Comparison of ENCODE assay signal across 1 cellular context in the genomic region with DNA sequence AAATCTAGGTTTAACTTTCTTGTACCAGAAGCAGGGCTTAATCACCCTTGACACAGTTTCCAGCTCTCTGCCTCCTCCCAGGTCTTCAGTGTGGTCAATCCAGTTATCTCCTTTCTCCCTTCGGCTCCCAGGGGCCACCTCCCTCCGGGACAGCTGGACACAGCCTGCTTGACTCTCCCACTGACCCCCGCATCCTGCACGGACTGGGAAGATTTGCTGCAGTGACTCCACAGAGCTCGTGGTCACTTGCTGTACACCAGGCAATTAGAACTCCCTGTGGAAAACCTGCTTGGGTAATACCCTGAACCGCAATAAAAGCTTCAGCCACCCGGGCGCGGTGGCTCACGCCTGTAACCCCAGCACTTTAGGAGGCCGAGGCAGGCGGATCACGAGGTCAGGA.
TF ChIP-seq lines count a peak whose summit lies in the region.

No MANE protein-coding gene starts in this region.

TF ChIP-seq in K562, 482 proteins besides CTCF, POLR2A, EP300 and RAD21:
- no peak for TF ChIP-seq ZNF133 (CRISPR knock-in tag; IDR thresholded peaks at IDR 0.05)
- no peak for TF ChIP-seq SRSF1 (IDR thresholded peaks at IDR 0.05; ENCODE audit: low read depth, low read length)
- TF ChIP-seq MIER1 (IDR thresholded peaks at IDR 0.05; ENCODE audit: low read depth), result no peak
- no peak for TF ChIP-seq ZNF77 (CRISPR knock-in tag; IDR thresholded peaks at IDR 0.05)
- no peak for TF ChIP-seq BMI1 (IDR thresholded peaks at IDR 0.05; ENCODE audit: low read length)
- TF ChIP-seq, protein P1, sequence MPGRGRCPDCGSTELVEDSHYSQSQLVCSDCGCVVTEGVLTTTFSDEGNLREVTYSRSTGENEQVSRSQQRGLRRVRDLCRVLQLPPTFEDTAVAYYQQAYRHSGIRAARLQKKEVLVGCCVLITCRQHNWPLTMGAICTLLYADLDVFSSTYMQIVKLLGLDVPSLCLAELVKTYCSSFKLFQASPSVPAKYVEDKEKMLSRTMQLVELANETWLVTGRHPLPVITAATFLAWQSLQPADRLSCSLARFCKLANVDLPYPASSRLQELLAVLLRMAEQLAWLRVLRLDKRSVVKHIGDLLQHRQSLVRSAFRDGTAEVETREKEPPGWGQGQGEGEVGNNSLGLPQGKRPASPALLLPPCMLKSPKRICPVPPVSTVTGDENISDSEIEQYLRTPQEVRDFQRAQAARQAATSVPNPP (IDR thresholded peaks at IDR 0.05; ENCODE audit: borderline replicate concordance, insufficient read depth, insufficient read length), result no peak
- TF ChIP-seq PHF21A (IDR thresholded peaks at IDR 0.05; ENCODE audit: borderline replicate concordance, low read depth), result no peak
